ENCODE assay signal across 1 cellular context in genomic region chr1:185152187-185152767, GRCh38.
TF ChIP-seq lines count a peak whose summit lies in the region.

No MANE protein-coding gene starts in this region.

TF ChIP-seq in SK-N-SH treated with all-trans-retinoic acid at 6 μM for 48 hours, 23 proteins besides CTCF, POLR2A, EP300 and RAD21 (continued from another document):
- TF ChIP-seq, protein P1, sequence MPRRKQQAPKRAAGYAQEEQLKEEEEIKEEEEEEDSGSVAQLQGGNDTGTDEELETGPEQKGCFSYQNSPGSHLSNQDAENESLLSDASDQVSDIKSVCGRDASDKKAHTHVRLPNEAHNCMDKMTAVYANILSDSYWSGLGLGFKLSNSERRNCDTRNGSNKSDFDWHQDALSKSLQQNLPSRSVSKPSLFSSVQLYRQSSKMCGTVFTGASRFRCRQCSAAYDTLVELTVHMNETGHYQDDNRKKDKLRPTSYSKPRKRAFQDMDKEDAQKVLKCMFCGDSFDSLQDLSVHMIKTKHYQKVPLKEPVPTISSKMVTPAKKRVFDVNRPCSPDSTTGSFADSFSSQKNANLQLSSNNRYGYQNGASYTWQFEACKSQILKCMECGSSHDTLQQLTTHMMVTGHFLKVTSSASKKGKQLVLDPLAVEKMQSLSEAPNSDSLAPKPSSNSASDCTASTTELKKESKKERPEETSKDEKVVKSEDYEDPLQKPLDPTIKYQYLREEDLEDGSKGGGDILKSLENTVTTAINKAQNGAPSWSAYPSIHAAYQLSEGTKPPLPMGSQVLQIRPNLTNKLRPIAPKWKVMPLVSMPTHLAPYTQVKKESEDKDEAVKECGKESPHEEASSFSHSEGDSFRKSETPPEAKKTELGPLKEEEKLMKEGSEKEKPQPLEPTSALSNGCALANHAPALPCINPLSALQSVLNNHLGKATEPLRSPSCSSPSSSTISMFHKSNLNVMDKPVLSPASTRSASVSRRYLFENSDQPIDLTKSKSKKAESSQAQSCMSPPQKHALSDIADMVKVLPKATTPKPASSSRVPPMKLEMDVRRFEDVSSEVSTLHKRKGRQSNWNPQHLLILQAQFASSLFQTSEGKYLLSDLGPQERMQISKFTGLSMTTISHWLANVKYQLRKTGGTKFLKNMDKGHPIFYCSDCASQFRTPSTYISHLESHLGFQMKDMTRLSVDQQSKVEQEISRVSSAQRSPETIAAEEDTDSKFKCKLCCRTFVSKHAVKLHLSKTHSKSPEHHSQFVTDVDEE (CRISPR knock-in tag; IDR thresholded peaks at IDR 0.05): no peak
